19 cellular contexts compared by ENCODE assay signal in the genomic region with DNA sequence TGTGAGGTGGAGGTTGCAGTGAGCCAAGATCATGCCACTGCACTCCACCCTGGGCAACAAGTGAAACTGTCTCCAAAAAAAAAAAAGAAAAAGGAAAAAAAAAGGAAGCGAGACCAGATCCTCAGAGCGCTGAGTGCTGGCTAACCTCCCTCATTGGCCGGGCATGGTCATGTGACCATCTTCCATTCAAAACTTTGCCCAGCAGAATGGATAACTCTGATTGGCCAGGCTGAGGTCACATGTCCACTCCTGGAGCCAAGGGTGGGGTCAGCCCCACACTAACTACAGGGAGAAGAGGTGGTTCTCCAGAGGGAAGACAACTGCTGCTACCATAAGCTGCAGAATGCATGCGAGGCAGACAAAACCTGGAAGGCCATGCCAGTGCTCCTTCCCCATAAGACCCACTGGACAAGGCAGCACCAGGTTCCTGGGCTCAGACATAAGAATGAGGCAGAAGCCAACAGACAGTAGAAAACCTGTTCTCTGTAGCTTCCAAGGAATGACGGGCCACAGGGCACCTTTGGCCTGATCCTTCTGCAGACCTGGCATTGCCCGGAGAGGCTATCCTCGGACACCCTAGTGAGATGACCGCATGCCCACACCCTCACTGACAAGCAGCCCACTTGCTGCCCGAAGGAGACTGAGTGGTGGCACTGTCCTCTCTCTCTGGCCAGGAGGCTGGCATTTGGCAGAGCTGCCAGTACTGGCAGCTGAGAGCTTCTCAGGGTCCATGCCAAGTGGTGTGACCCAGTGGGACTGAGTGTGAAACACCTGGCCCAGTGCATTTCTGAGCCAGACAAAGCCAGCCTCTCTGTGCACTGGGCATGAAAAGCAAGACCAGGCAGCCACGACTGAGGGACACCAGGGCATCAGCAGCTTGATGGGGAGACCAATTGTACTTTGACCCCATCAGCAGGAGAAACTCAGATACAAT.
A peak's percentile ranks its signal among the peaks of the same experiment; 100 is the strongest.
DNase-seq lines count a peak whose midpoint lies in the region; ATAC-seq and TF ChIP-seq lines count a peak whose summit lies in the region.
"Had no signal": no experiment of that assay in that cellular context is flagged by ENCODE, and none has a peak within 500 bp of the region (broad histone marks: within the 10 kb centered on the region; RNA-seq: fewer than 3 reads in every experiment).

No MANE protein-coding gene starts in this region.

- H3K9me3 ChIP-seq in right atrium auricular region (no peaks in the 10 kb centered on the region), upper lobe of left lung (no peaks in the 10 kb centered on the region), breast epithelium (no peaks in the 10 kb centered on the region)
- H3K9me3 ChIP-seq: mucosa of descending colon, spleen had no signal

- 90 to 95% methylated on average over 6 to 10 of the region's 10 CpGs for WGBS in upper lobe of left lung, 2 donors

- no peaks in the 10 kb centered on the region for H3K36me3 ChIP-seq in right atrium auricular region
- H3K36me3 ChIP-seq in upper lobe of left lung = no peaks in the 10 kb centered on the region
- H3K36me3 ChIP-seq in breast epithelium = no peaks in the 10 kb centered on the region
- H3K36me3 ChIP-seq: spleen had no signal

- H3K27me3 ChIP-seq in right atrium auricular region = no peaks in the 10 kb centered on the region
- no peaks in the 10 kb centered on the region for H3K27me3 ChIP-seq in upper lobe of left lung
- peaks cover 0 to 6% of the 10 kb centered on the region in 2 donors for H3K27me3 ChIP-seq in breast epithelium

- H3K27ac ChIP-seq in right atrium auricular region (no peak overlapping the region), upper lobe of left lung (no peak overlapping the region), breast epithelium (no peak overlapping the region)
- H3K27ac ChIP-seq: epithelial cell of prostate, SK-N-MC, spleen had no signal

- TF ChIP-seq CTCF in right atrium auricular region (IDR thresholded peaks at IDR 0.05) (no peak), upper lobe of left lung (IDR thresholded peaks at IDR 0.05) (no peak), breast epithelium (IDR thresholded peaks at IDR 0.05) (no peak)

- DNase-seq in Right ventricle myocardium superior (no peak), right atrium auricular region (ENCODE audit: low spot score) (no peak), RPMI7951 (ENCODE audit: low read depth) (peak; percentile 35), head of caudate nucleus (peak in 28 of 42 donors; percentile 3 to 56 (median 24)), upper lobe of left lung (no peak), breast epithelium (ENCODE audit: low spot score in 2 of 2) (no peak), T-helper 2 cell (no peak)
- DNase-seq: activated CD4-positive, alpha-beta T cell treated with anti-CD3 and anti-CD28 coated beads for 1 hour; CD4-positive, CD25-positive, alpha-beta regulatory T cell; foreskin melanocyte; KBM-7; mucosa of descending colon; NCI-H1105; NCI-H524 treated with DMSO at 0.1 percent for 48 hours; spleen; stimulated activated CD8-positive, alpha-beta memory T cell treated with anti-CD3 and anti-CD28 coated beads, Interleukin-4, amount 100 ng/mL, for 48 hours had no signal

- no peak for TF ChIP-seq POLR2A in upper lobe of left lung (IDR thresholded peaks at IDR 0.05)
- TF ChIP-seq POLR2A in breast epithelium (IDR thresholded peaks at IDR 0.05) = no peak

- H3K4me1 ChIP-seq in right atrium auricular region (no peaks in the 10 kb centered on the region), upper lobe of left lung (no peaks in the 10 kb centered on the region), breast epithelium (no peaks in the 10 kb centered on the region)
- H3K4me1 ChIP-seq: spleen had no signal

- ATAC-seq in Right ventricle myocardium superior (ENCODE audit: poor library complexity) = peak; percentile 78
- peak; percentile 28 to 37 for ATAC-seq in upper lobe of left lung (ENCODE audit: low FRiP score in 2 of 2)
- no peak for ATAC-seq in GM21619 (IDR thresholded peaks at IDR 0.05; ENCODE audit: unreplicated experiment)

- TF ChIP-seq EP300 in upper lobe of left lung (IDR thresholded peaks at IDR 0.05) = no peak

- H3K4me3 ChIP-seq in right atrium auricular region = no peak overlapping the region
- H3K4me3 ChIP-seq in upper lobe of left lung = no peak overlapping the region
- H3K4me3 ChIP-seq in breast epithelium = no peak overlapping the region
- H3K4me3 ChIP-seq: mucosa of descending colon, SK-N-MC, spleen had no signal

- intact Hi-C loops in Right ventricle myocardium superior (cut with DNase I) (no loop called here), head of caudate nucleus (cut with DNase I) (no loop called here), breast epithelium (cut with DNase I; ENCODE audit: low total_unique reads) (no loop called here)

Comparison
In these comparisons a context has a peak if more than half of its experiments do, and no peak if none do; other contexts are left out.
1. DNase-seq: peak in RPMI7951 (single experiment) and head of caudate nucleus (28 of 42); none in Right ventricle myocardium superior (single experiment), right atrium auricular region (single experiment), upper lobe of left lung (0 of 2), breast epithelium (0 of 2) and T-helper 2 cell (0 of 5).